Comparison of ENCODE assay signal across 8 cellular contexts in the genomic region with DNA sequence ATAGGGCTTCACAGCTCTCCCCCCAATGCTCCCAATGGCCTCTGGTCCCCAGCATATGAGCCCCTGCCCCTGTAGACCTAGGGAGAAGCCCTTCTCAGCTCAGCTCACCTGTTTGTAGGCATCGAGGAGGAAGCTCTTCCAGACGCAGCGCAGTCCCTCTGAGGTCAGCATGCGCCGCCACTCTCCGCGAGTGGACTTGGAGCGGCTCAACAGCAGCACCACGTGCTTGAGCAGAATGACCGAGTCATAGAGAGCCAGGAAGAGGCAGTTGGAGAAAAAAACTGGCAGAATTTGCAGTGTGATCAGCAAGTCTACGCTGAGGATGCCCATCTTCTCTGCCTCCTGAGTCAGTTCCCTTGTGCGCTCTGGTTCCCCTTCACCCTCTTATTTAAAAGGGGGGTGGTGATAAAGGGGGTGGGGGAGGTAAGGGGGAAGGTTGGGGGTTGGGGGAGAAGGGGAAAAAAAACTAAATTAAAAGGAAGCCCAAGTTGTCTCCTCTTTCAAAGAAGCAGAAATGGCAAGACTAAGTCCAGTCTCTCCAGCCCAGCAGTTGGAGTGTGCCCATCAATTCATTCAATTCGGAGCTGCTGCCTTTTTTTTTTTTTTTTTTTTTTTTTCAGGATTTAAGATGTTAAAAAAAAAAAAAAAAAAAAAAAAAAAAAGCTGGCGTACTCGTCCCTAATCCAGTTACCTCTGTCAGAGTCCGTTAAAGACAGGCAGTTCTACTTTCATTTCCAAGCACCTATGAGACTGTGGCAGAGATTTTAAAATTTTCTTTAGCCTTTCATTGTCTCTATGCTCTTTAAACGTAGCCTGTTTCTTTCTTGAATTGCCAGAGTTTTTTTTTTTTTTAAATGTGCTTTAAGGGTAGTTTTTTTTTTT. TPM values are rescaled to one million over a fixed set of nuclear protein-coding genes. Genes with fewer than 3 reads are reported as not detected.
DNase-seq lines count a peak whose midpoint lies in the region; ATAC-seq and TF ChIP-seq lines count a peak whose summit lies in the region.

A gene (minus strand): TSS at position 362 of the 882 bp plus-strand sequence. CDS start 32 bp downstream, at position 330.

- peaks cover 6% of the 10 kb centered on the region for H3K27me3 Mint-ChIP-seq in activated T-helper 17 cell treated with anti-CD3 and anti-CD28 coated beads, Interleukin-2, amount 50 U/mL, for 72 hours

- no peaks in the 10 kb centered on the region for H3K36me3 Mint-ChIP-seq in activated T-helper 17 cell treated with anti-CD3 and anti-CD28 coated beads, Interleukin-2, amount 50 U/mL, for 72 hours (ENCODE audit: low read depth)

- H3K9me3 Mint-ChIP-seq in activated T-helper 17 cell treated with anti-CD3 and anti-CD28 coated beads, Interleukin-2, amount 50 U/mL, for 72 hours: no peaks in the 10 kb centered on the region

- H3K27ac Mint-ChIP-seq in activated T-helper 17 cell treated with anti-CD3 and anti-CD28 coated beads, Interleukin-2, amount 50 U/mL, for 72 hours: no peak within 1 kb of the TSS

- H3K4me3 ChIP-seq in fibroblast of villous mesenchyme (ENCODE audit: low read depth, low read length): peak within 1 kb of the TSS; percentile 47

- DNase-seq in C1 segment of cervical spinal cord (lab: John Stamatoyannopoulos, UW) (peak in 10 of 14 donors; percentile 0 to 67 (median 26)), RPMI7951 (ENCODE audit: low read depth) (peak; percentile 14), fibroblast of villous mesenchyme (ENCODE audit: low read depth) (peak; percentile 43), pons (ENCODE audit: low spot score) (peak; percentile 73), HUDEP-2 (lab: John Stamatoyannopoulos, UW; ENCODE audit: unreplicated experiment in 76 of 76) (no peak), SHP77 (lab: John Stamatoyannopoulos, UW) (no peak)

- no peak for ATAC-seq in GM21717 (IDR thresholded peaks at IDR 0.05; ENCODE audit: unreplicated experiment)
- ATAC-seq in activated T-helper 17 cell treated with anti-CD3 and anti-CD28 coated beads, Interleukin-2, amount 50 U/mL, for 72 hours (replicated peaks): no peak

- no peaks in the 10 kb centered on the region for H3K4me1 Mint-ChIP-seq in activated T-helper 17 cell treated with anti-CD3 and anti-CD28 coated beads, Interleukin-2, amount 50 U/mL, for 72 hours

- TF ChIP-seq CTCF in fibroblast of villous mesenchyme (IDR thresholded peaks at IDR 0.05; ENCODE audit: insufficient read depth, low read depth, low read length): no peak

- H3K4me3 Mint-ChIP-seq in activated T-helper 17 cell treated with anti-CD3 and anti-CD28 coated beads, Interleukin-2, amount 50 U/mL, for 72 hours: no peak within 1 kb of the TSS

RNA-seq across cellular contexts. Expression of the gene that starts here (rescaled TPM):
- 0.12 and 1.2 TPM in 2 replicates for total RNA-seq in RPMI7951 (2014; rRNA removed; shearing (Covaris generic))
- total RNA-seq in fibroblast of villous mesenchyme: 31.5 and 42.5 TPM in 2 replicates
- 1 to 10 TPM in 1 of 2 donors, under 1 TPM in 1; 0.13 to 1.5 TPM for total RNA-seq in activated T-helper 17 cell treated with anti-CD3 and anti-CD28 coated beads, Interleukin-2, amount 50 U/mL, for 72 hours

Comparison
In these comparisons a context has a peak if more than half of its experiments do, and no peak if none do; other contexts are left out.
1. RNA of the gene that starts here (total RNA-seq): 31.5 to 42.5 TPM in fibroblast of villous mesenchyme; 0.13 to 1.5 TPM in activated T-helper 17 cell treated with anti-CD3 and anti-CD28 coated beads, Interleukin-2, amount 50 U/mL, for 72 hours and 0.12 to 1.2 TPM in RPMI7951; every median in the first group is over 10 times any median in the second.
2. DNase-seq: peak in C1 segment of cervical spinal cord (10 of 14), RPMI7951 (single experiment), fibroblast of villous mesenchyme (single experiment) and pons (single experiment); none in HUDEP-2 (0 of 76) and SHP77 (0 of 2).